In the genomic region with DNA sequence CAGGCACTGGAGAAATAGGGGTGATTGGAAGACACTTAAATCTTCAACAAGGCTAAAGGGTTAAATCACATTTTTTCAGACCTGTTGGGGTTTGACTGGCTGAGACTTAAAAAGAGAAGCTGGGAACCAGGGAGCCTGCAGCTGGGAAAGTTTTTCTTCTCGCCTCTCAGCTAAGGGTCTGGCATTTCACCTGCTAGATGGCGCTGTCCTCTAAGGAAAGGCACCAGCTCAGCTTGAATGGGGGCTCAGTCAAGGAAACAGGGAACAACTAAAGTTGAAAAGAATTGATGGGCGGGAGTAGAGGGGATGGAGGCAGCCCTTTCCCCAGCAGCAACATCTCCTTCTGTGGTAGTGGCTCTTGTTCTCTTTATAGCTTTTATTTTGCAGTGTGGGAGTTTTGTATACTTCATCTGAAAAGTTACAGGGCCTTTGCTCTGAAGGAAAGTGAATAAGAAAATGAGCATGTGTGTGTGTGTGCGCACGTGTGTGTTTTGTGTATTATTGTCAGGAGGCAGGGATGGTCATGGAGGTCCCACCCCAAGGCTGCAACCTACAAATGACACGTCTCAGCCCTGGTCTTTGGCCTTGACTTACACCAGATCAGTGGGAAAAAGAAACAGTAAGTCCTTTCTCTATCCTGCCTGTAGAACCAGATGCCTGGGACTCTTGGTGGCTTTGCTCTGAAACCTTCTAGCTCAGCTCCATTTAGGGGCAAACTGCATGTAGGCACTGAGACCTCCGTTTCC, we compare ENCODE assay signal across 8 cellular contexts.
DNase-seq lines count a peak whose midpoint lies in the region; ATAC-seq and TF ChIP-seq lines count a peak whose summit lies in the region.

No MANE protein-coding gene starts in this region.

- no peaks in the 10 kb centered on the region for H3F3A ChIP-seq in OCI-LY1 (ENCODE audit: insufficient read depth, low read length)

- H2AFZ ChIP-seq in OCI-LY1 (ENCODE audit: low read length): no peak overlapping the region

- H3K4me3 ChIP-seq in OCI-LY1 (ENCODE audit: low read depth, low read length, poor library complexity, severe bottlenecking) (peak overlapping the region; percentile 14), foreskin fibroblast (ENCODE audit: low read depth in 1 of 2, low read length in 2 of 2) (no peak overlapping the region), neutrophil (ENCODE audit: low read depth in 1 of 2, low read length in 1 of 2) (no peak overlapping the region), tibial nerve (no peak overlapping the region)

- DNase-seq in GDM1 (lab: John Stamatoyannopoulos, UW) (peak; percentile 9), foreskin fibroblast (peak; percentile 56 to 87), tibial nerve (ENCODE audit: low spot score in 2 of 2) (peak; percentile 67 to 96)
- DNase-seq in activated T-cell treated with anti-CD3 and anti-CD28 coated beads, Interleukin-2, amount 50 U/mL, for 48 hours: peak; percentile 66 to 67

- H3K4me1 ChIP-seq in OCI-LY1 (ENCODE audit: insufficient read depth, low read length, severe bottlenecking) (peaks cover 13% of the 10 kb centered on the region), neutrophil (ENCODE audit: control insufficient read depth in 1 of 2, insufficient read depth in 1 of 2, low read depth in 1 of 2, low read length in 1 of 2) (peaks cover 7 to 12% of the 10 kb centered on the region in 2 experiments), tibial nerve (peaks cover 0 to 16% (median 4%) of the 10 kb centered on the region in 4 donors)

- peak overlapping the region; percentile 3 for H3K27ac ChIP-seq in OCI-LY1 (ENCODE audit: low read depth, low read length, poor library complexity, severe bottlenecking)
- H3K27ac ChIP-seq in neutrophil: no peak overlapping the region
- H3K27ac ChIP-seq in tibial nerve: no peak overlapping the region

- H3K9me3 ChIP-seq in OCI-LY1 (ENCODE audit: low read length) (no peaks in the 10 kb centered on the region), neutrophil (no peaks in the 10 kb centered on the region), tibial nerve (no peaks in the 10 kb centered on the region)

- ATAC-seq in HG03342 (IDR thresholded peaks at IDR 0.05; ENCODE audit: unreplicated experiment): peak; percentile 77
- no peak for ATAC-seq in HG03280 (IDR thresholded peaks at IDR 0.05; ENCODE audit: unreplicated experiment)

- WGBS in tibial nerve, 2 donors: 24 to 27% methylated on average over 7 of the region's 7 CpGs

- H4K20me1 ChIP-seq in OCI-LY1 (ENCODE audit: insufficient read depth, low read length): no peaks in the 10 kb centered on the region

- H3K9me2 ChIP-seq in OCI-LY1 (ENCODE audit: low read depth, low read length): no peaks in the 10 kb centered on the region

- H3K36me3 ChIP-seq in OCI-LY1 (ENCODE audit: insufficient read depth, low read length): no peaks in the 10 kb centered on the region
- H3K36me3 ChIP-seq in neutrophil: no peaks in the 10 kb centered on the region
- H3K36me3 ChIP-seq in tibial nerve: no peaks in the 10 kb centered on the region

- peak; percentile 95 for TF ChIP-seq CTCF in OCI-LY1 (IDR thresholded peaks at IDR 0.05; ENCODE audit: low read length)
- TF ChIP-seq CTCF in foreskin fibroblast (IDR thresholded peaks at IDR 0.05; ENCODE audit: low read depth, low read length): peak; percentile 86
- peak; percentile 34 for TF ChIP-seq CTCF in neutrophil (IDR thresholded peaks at IDR 0.05)
- peak; percentile 55 to 83 (median 62) for TF ChIP-seq CTCF in tibial nerve (IDR thresholded peaks at IDR 0.05)

- peaks cover 5% of the 10 kb centered on the region; the same call in 1 of the 2 replicates for H3K27me3 ChIP-seq in OCI-LY1 (ENCODE audit: insufficient read depth, low read length)
- no peaks in the 10 kb centered on the region for H3K27me3 ChIP-seq in neutrophil
- H3K27me3 ChIP-seq in tibial nerve: no peaks in the 10 kb centered on the region

- peak overlapping the region; percentile 50; the same call in 1 of the 2 replicates for H3K9ac ChIP-seq in OCI-LY1 (ENCODE audit: low read length)

- TF ChIP-seq POLR2A in tibial nerve (IDR thresholded peaks at IDR 0.05): no peak

- peak overlapping the region; percentile 28 for H3K4me2 ChIP-seq in OCI-LY1 (ENCODE audit: low read length)

- TF ChIP-seq EP300 in tibial nerve (IDR thresholded peaks at IDR 0.05): peak in 1 of 2 donors; percentile 29

- no peaks in the 10 kb centered on the region for H3K79me2 ChIP-seq in OCI-LY1 (ENCODE audit: insufficient read depth, low read length)

Comparison
In these comparisons a context has a peak if more than half of its experiments do, and no peak if none do; other contexts are left out.
1. DNase-seq: peak in every context shown above with its lines; median percentile 82 in tibial nerve; 72 in foreskin fibroblast; 66 in activated T-cell treated with anti-CD3 and anti-CD28 coated beads, Interleukin-2, amount 50 U/mL, for 48 hours; 9 in GDM1.
2. CTCF ChIP-seq: peak in every context shown above with its lines; median percentile 95 in OCI-LY1; 86 in foreskin fibroblast; 62 in tibial nerve; 34 in neutrophil.